In the genomic region with DNA sequence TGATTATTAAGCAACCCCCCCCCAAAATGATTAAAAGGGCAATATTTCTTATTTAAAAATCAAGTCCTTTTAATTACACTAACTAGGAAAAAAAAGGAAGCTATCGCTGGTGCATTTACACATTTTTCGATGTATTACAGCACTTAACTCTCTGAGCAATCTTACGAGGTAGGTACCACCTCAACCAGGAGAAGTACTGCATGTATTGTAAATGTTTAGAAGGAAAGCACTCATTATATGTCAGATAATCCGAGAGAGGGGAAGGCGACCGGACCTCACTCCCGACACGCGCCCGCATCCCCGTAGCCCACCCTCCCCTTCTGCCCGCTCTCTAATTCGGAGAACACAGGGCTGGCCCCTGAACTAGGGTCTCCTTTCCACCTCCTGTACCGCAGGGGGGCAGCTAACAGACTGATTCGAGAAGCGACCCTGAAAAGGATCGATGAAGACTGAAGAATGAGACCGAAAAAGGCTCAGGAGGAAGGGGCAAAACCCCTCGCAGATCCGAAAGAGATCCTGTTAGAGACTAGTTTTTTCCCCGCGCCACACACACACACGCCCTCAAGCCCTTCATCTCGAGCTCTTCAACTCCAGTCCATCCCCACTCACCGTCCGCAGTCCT, we compare ENCODE assay signal across 8 cellular contexts. TPM values are rescaled to one million over a fixed set of nuclear protein-coding genes. Genes with fewer than 3 reads are reported as not detected.
DNase-seq lines count a peak whose midpoint lies in the region; ATAC-seq and TF ChIP-seq lines count a peak whose summit lies in the region.

No MANE protein-coding gene starts in this region.

- no peak for DNase-seq in effector memory CD4-positive, alpha-beta T cell
- no peak for DNase-seq in neural crest cell (ENCODE audit: low read depth, low spot score)
- DNase-seq in NCI-H2171 (lab: John Stamatoyannopoulos, UW) = no peak
- no peak for DNase-seq in mucosa of gallbladder (ENCODE audit: low spot score)
- no peak for DNase-seq in stimulated activated CD4-positive, alpha-beta T cell treated with anti-CD3 and anti-CD28 coated beads, Interleukin-4, amount 100 ng/mL, for 4 hours

- peak overlapping the region; percentile 95 for H3K4me3 Mint-ChIP-seq in neural crest cell

- H3K9me3 ChIP-seq in BLaER1 (no peaks in the 10 kb centered on the region), KOPT-K1 (ENCODE audit: insufficient read depth, low read length, poor library complexity, severe bottlenecking) (no peaks in the 10 kb centered on the region)
- no peaks in the 10 kb centered on the region for H3K9me3 ChIP-seq in effector memory CD4-positive, alpha-beta T cell (ENCODE audit: control insufficient read depth, low read length)

- H3K4me1 Mint-ChIP-seq in neural crest cell = peaks cover 52% of the 10 kb centered on the region

- TF ChIP-seq CTCF in neural crest cell (conservative IDR thresholded peaks at IDR 0.05) = no peak

- peaks cover 48% of the 10 kb centered on the region for H3K4me1 ChIP-seq in BLaER1
- peaks cover 11% of the 10 kb centered on the region for H3K4me1 ChIP-seq in effector memory CD4-positive, alpha-beta T cell (ENCODE audit: control insufficient read depth, insufficient read depth, low read length, poor library complexity, severe bottlenecking)

- H3K27me3 Mint-ChIP-seq in neural crest cell (ENCODE audit: low read depth) = no peaks in the 10 kb centered on the region

- H3K27ac ChIP-seq in BLaER1 = peak overlapping the region; percentile 91
- H3K27ac ChIP-seq in KOPT-K1 (ENCODE audit: low read depth, low read length, poor library complexity, severe bottlenecking) = peak overlapping the region; percentile 80
- peak overlapping the region; percentile 81 for H3K27ac ChIP-seq in effector memory CD4-positive, alpha-beta T cell (ENCODE audit: insufficient read depth, low read length, poor library complexity, severe bottlenecking)

- H3K4me3 ChIP-seq in BLaER1 = peak overlapping the region; percentile 91
- peak overlapping the region; percentile 89 for H3K4me3 ChIP-seq in effector memory CD4-positive, alpha-beta T cell (ENCODE audit: insufficient read depth, low read depth, low read length, poor library complexity, severe bottlenecking)

- peak overlapping the region; percentile 98 for H3K27ac Mint-ChIP-seq in neural crest cell (ENCODE audit: unreplicated experiment)

- peaks cover 34% of the 10 kb centered on the region for H4K20me1 ChIP-seq in BLaER1

- no peaks in the 10 kb centered on the region for H3K27me3 ChIP-seq in BLaER1
- H3K27me3 ChIP-seq in effector memory CD4-positive, alpha-beta T cell (replicated peaks; ENCODE audit: control insufficient read depth, insufficient read depth, low read length, poor library complexity, severe bottlenecking) = no peaks in the 10 kb centered on the region

- H3K9me3 Mint-ChIP-seq in neural crest cell = no peaks in the 10 kb centered on the region

- ATAC-seq in GM19463 (IDR thresholded peaks at IDR 0.05; ENCODE audit: unreplicated experiment) = peak; percentile 4

- H3K9ac ChIP-seq in BLaER1 = peak overlapping the region; percentile 94

- peak overlapping the region; percentile 84 for H3K4me2 ChIP-seq in BLaER1

- H3K36me3 ChIP-seq in BLaER1 (peaks cover 46% of the 10 kb centered on the region), KOPT-K1 (ENCODE audit: insufficient read depth, low read length) (peaks cover 63% of the 10 kb centered on the region)
- peaks cover 8% of the 10 kb centered on the region for H3K36me3 ChIP-seq in effector memory CD4-positive, alpha-beta T cell (ENCODE audit: control insufficient read depth, insufficient read depth, low read length)

- H3K36me3 Mint-ChIP-seq in neural crest cell (ENCODE audit: low read depth) = peaks cover 10% of the 10 kb centered on the region

RNA-seq across cellular contexts. Expression of a gene that starts 0.3 kb away (rescaled TPM):
- total RNA-seq in neural crest cell (18.9 and 20.7 TPM in 2 replicates), mucosa of gallbladder (11.6 TPM)

RNA-seq across cellular contexts. Expression of a gene that starts 0.4 kb away (rescaled TPM):
- total RNA-seq in neural crest cell (30.3 and 32.6 TPM in 2 replicates), mucosa of gallbladder (22.9 TPM)
